Comparison of ENCODE assay signal across 16 cellular contexts in the genomic region with DNA sequence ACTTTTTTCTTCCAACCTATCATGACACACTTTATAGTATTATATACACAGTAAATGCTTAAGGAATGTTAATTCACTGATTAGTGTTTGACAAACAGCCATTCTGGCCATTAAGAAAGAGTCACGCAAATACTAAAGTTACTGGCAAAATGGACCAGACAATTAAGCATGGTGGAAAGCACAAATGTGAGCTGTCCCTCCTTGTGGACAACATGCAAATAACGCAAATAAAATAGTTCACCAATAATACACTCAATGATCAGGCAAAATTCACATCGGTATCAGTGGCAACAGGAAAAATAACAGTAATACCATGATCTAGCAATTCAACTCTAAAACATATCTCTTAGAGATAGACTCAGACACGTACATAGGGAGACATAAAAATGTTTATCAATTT.
DNase-seq lines count a peak whose midpoint lies in the region; ATAC-seq, FAIRE-seq and TF ChIP-seq lines count a peak whose summit lies in the region.
"Had no signal": no experiment of that assay in that cellular context is flagged by ENCODE, and none has a peak within 500 bp of the region (broad histone marks: within the 10 kb centered on the region; RNA-seq: fewer than 3 reads in every experiment).

No MANE protein-coding gene starts in this region.

- no peaks in the 10 kb centered on the region for H4K20me1 ChIP-seq in HepG2 (ENCODE audit: insufficient read depth, low read length)
- no peaks in the 10 kb centered on the region for H4K20me1 ChIP-seq in osteoblast (ENCODE audit: insufficient read depth, low read length)

- no peak for TF ChIP-seq EP300 in HepG2 (IDR thresholded peaks at IDR 0.05; ENCODE audit: low read depth in 2 of 2, low read length in 2 of 2)
- TF ChIP-seq EP300 in HepG2 (CRISPR knock-in tag; IDR thresholded peaks at IDR 0.05; ENCODE audit: borderline replicate concordance), result no peak

- no peak overlapping the region for H2AFZ ChIP-seq in HepG2 (ENCODE audit: low read length)
- no peak overlapping the region for H2AFZ ChIP-seq in osteoblast (ENCODE audit: low read length)
- H2AFZ ChIP-seq: GM23248 had no signal

- DNase-seq in HepG2 (ENCODE audit: low spot score) (no peak), right lobe of liver (no peak), brain microvascular endothelial cell (no peak), osteoblast (ENCODE audit: insufficient read length, low spot score, missing footprints) (no peak), NCI-H146 treated with DMSO at 0.1 percent for 48 hours (lab: John Stamatoyannopoulos, UW; ENCODE audit: unreplicated experiment) (no peak), KG1 (lab: John Stamatoyannopoulos, UW) (no peak)
- DNase-seq: 8988T; C1 segment of cervical spinal cord; Calu3; CD4-positive, alpha-beta T cell; DMS 273 treated with DMSO at 0.1 percent for 48 hours; DMS79; GM23248 had no signal

- peaks cover 10% of the 10 kb centered on the region; the same call in 1 of the 2 replicates for H3K4me1 ChIP-seq in HepG2 (ENCODE audit: insufficient read depth, low read length)
- no peaks in the 10 kb centered on the region for H3K4me1 ChIP-seq in right lobe of liver
- peaks cover 14% of the 10 kb centered on the region for H3K4me1 ChIP-seq in osteoblast (ENCODE audit: insufficient read depth, low read length)

- H3K27me3 ChIP-seq in HepG2 (ENCODE audit: control insufficient read depth in 1 of 2, insufficient read depth in 2 of 2, low read length in 2 of 2) (no peaks in the 10 kb centered on the region), right lobe of liver (no peaks in the 10 kb centered on the region), brain microvascular endothelial cell (replicated peaks) (no peaks in the 10 kb centered on the region), osteoblast (ENCODE audit: insufficient read depth, low read length) (no peaks in the 10 kb centered on the region)

- no TSS peak for BruUV-seq in HepG2 (replicated peaks; lab: Mats Ljungman, UMichigan)

- intact Hi-C loops in HepG2 (cut with micrococcal nuclease; ENCODE audit: unreplicated experiment), result no loop called here
- intact Hi-C loops in right lobe of liver (cut with DNase I), result no loop called here

- WGBS in HepG2 (ENCODE audit: low lambda C conversion rate), result 98% methylated on average over 4 of the region's 4 CpGs
- 91% methylated on average over 4 of the region's 4 CpGs for WGBS in right lobe of liver (ENCODE audit: insufficient coverage, low coverage, low lambda C conversion rate, missing lambda C conversion rate)

- TF ChIP-seq CTCF in HepG2 (CRISPR knock-in tag; IDR thresholded peaks at IDR 0.05) (no peak), right lobe of liver (IDR thresholded peaks at IDR 0.05) (no peak), brain microvascular endothelial cell (IDR thresholded peaks at IDR 0.05; ENCODE audit: low read depth, low read length, missing control alignments) (peak; percentile 21), osteoblast (IDR thresholded peaks at IDR 0.05; ENCODE audit: extremely low read depth, low read depth, low read length) (peak; percentile 11)

- H3K4me2 ChIP-seq in HepG2 (ENCODE audit: low read depth, low read length) (no peak overlapping the region), osteoblast (ENCODE audit: insufficient read depth, low read length) (no peak overlapping the region)

- in situ Hi-C loops in HepG2 (cut with HindIII; ENCODE audit: extremely low pct_ligation_motif_present, low pct_unique_long_range_greater_than_20kb), result no loop called here
- in situ Hi-C loops in brain microvascular endothelial cell (cut with HindIII; ENCODE audit: low pct_ligation_motif_present, low sequenced_read_pairs), result no loop called here

- no peak for TF ChIP-seq RAD21 in HepG2 (CRISPR knock-in tag; IDR thresholded peaks at IDR 0.05)

- H3K36me3 ChIP-seq in HepG2 (replicated peaks in 1 of 2; ENCODE audit: control insufficient read depth in 1 of 2, insufficient read depth in 2 of 2, low read length in 2 of 2) (no peaks in the 10 kb centered on the region), right lobe of liver (no peaks in the 10 kb centered on the region), brain microvascular endothelial cell (replicated peaks) (no peaks in the 10 kb centered on the region), osteoblast (ENCODE audit: insufficient read depth, low read length) (no peaks in the 10 kb centered on the region)

- CTCF ChIA-PET in HepG2 (lab: Yijun Ruan, JAX; ENCODE audit: low intra/inter-chr PET ratio, low total read pairs), result no interaction called here

- peak; percentile 8 for FAIRE-seq in HepG2 (lab: Jason Lieb, UNC)
- FAIRE-seq: GM12891, H54 had no signal

- no peaks in the 10 kb centered on the region for H3K9me3 ChIP-seq in HepG2 (ENCODE audit: low read length)
- no peaks in the 10 kb centered on the region for H3K9me3 ChIP-seq in right lobe of liver
- no peaks in the 10 kb centered on the region for H3K9me3 ChIP-seq in osteoblast (ENCODE audit: low read depth, low read length)

- no peak overlapping the region for H3K9ac ChIP-seq in HepG2 (ENCODE audit: insufficient read depth, low read depth, low read length)
- H3K9ac ChIP-seq: GM23248 had no signal

- H3K79me2 ChIP-seq in HepG2 (ENCODE audit: insufficient read depth, low read length) (no peaks in the 10 kb centered on the region), osteoblast (ENCODE audit: insufficient read depth, low read length) (peaks cover 3% of the 10 kb centered on the region)

- POLR2A ChIA-PET in HepG2 (lab: Yijun Ruan, JAX), result no interaction called here

- TF ChIP-seq POLR2A in HepG2 (IDR thresholded peaks at IDR 0.05; ENCODE audit: insufficient read depth in 1 of 2, low read depth in 2 of 2, low read length in 2 of 2) (no peak), right lobe of liver (IDR thresholded peaks at IDR 0.05) (no peak)

- no peak overlapping the region for H3K4me3 ChIP-seq in HepG2 (replicated peaks in 1 of 3; ENCODE audit: insufficient read depth in 1 of 3, low read depth in 2 of 3, low read length in 3 of 3)
- H3K4me3 ChIP-seq in right lobe of liver, result no peak overlapping the region
- H3K4me3 ChIP-seq in brain microvascular endothelial cell (ENCODE audit: low read depth, low read length), result no peak overlapping the region
- no peak overlapping the region for H3K4me3 ChIP-seq in osteoblast (ENCODE audit: insufficient read depth, low read length)
- H3K4me3 ChIP-seq: GM23248 had no signal

- ATAC-seq in HepG2 (no peak), right lobe of liver (no peak), HG03108 (IDR thresholded peaks at IDR 0.05; ENCODE audit: unreplicated experiment) (no peak)

- H3K27ac ChIP-seq in HepG2 (ENCODE audit: extremely low read length, insufficient read depth, low read length), result no peak overlapping the region
- no peak overlapping the region for H3K27ac ChIP-seq in right lobe of liver
- H3K27ac ChIP-seq in brain microvascular endothelial cell, result no peak overlapping the region
- no peak overlapping the region for H3K27ac ChIP-seq in osteoblast (ENCODE audit: low read depth, low read length)
- H3K27ac ChIP-seq: GM23248 had no signal

TF ChIP-seq in HepG2, 621 proteins besides CTCF, POLR2A, EP300 and RAD21:
- TF ChIP-seq FOXO1 (CRISPR knock-in tag; IDR thresholded peaks at IDR 0.05), result no peak

Comparison
In these comparisons a context has a peak if more than half of its experiments do, and no peak if none do; other contexts are left out.
1. CTCF ChIP-seq: peak in brain microvascular endothelial cell (single experiment) and osteoblast (single experiment); none in HepG2 (single experiment) and right lobe of liver (0 of 4).